ENCODE assay signal across 16 cellular contexts in the genomic region with DNA sequence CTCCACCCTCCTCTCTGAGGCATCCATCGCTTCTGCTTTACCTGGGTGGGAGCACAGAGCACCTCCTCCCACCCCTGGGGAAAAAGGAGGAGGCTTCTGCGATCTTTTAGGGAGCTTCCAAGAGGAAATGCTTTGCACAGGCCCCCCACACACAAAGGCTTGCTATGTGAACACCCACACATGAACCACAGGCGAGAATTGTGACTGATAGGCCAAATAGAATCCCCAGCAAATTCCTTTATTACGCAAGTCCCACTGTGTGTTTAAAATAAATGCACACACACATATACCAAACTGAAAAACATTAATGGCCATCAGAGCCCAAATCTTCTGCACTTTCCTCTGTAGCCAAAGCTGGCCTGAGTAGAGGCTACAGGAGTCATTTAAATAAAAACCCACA.
"Had no signal": no experiment of that assay in that cellular context is flagged by ENCODE, and none has a peak within 500 bp of the region (broad histone marks: within the 10 kb centered on the region; RNA-seq: fewer than 3 reads in every experiment).

No MANE protein-coding gene starts in this region.

- DNase-seq: activated CD4-positive, alpha-beta T cell treated with anti-CD3 and anti-CD28 coated beads for 36 hours; activated CD4-positive, alpha-beta T cell treated with anti-CD3 and anti-CD28 coated beads, Interleukin-2, amount 50 U/mL, for 48 hours; activated gamma-delta T cell; central memory CD4-positive, alpha-beta T cell; erythroblast; gastrocnemius medialis; mesendoderm; natural killer cell; sigmoid colon; stimulated activated CD4-positive, alpha-beta T cell treated with anti-CD3 and anti-CD28 coated beads, Interleukin-2, amount 100 ng/mL, for 24 hours; stimulated activated naive CD8-positive, alpha-beta T cell treated with anti-CD3 and anti-CD28 coated beads, Interleukin-15, Interleukin-2, amounts not matched to agents 100 U/mL and 50 U/mL, for 24 hours; substantia nigra had no signal

- ATAC-seq: activated CD4-positive, alpha-beta T cell treated with anti-CD3 and anti-CD28 coated beads for 36 hours; gastrocnemius medialis; natural killer cell; stimulated activated naive CD8-positive, alpha-beta T cell treated with anti-CD3 and anti-CD28 coated beads, Interleukin-15, Interleukin-2, amounts not matched to agents 100 U/mL and 50 U/mL, for 24 hours; WTC11 had no signal

- H3K4me3 ChIP-seq: coronary artery, gastrocnemius medialis, sigmoid colon, tibial artery had no signal

- H3K4me1 ChIP-seq: gastrocnemius medialis, sigmoid colon had no signal

- H3K36me3 ChIP-seq: gastrocnemius medialis, neutrophil, sigmoid colon, tibial artery had no signal

- H3K27ac ChIP-seq: coronary artery, gastrocnemius medialis, neutrophil, sigmoid colon, tibial artery had no signal

- H3K9me3 ChIP-seq: gastrocnemius medialis, neutrophil, sigmoid colon, tibial artery had no signal

- H3K27me3 ChIP-seq: sigmoid colon had no signal
